ENCODE assay signal across 8 cellular contexts in the genomic region with DNA sequence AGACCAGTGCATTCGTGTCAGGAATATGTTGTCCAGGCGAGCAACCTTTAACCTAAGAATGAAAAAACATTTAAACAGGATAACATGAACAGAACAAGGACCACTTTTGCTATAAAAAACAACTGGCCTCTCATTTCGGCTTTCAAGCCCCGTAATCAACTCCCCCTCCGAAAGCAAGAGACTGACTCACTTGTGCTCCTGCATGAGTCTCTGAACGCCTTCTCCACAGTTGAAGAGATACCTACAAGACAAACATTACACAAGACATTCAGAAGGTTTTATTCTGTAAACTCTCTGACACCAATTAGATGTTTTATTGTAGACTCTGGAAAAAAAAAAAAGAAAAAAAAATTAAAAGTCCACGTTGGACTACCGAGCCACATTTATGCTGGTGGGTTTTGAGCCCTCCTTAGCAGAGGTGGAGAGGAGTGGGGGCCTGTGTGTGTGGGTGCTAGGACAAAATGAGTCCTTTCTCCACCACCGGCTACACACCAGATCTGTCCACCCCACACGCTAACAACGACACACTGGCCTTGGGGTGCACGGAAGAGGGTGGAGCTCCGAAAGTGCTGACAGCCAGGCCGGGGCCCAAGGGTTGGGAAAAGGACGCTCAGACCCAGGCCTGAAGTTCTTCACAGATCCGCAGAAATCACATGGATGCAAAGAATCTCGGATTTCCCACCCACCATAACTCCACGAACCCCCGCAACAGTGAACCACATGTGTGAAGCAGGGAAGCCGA. TPM values are rescaled to one million over a fixed set of nuclear protein-coding genes. Genes with fewer than 3 reads are reported as not detected.
A peak's percentile ranks its signal among the peaks of the same experiment; 100 is the strongest.
DNase-seq lines count a peak whose midpoint lies in the region; ATAC-seq and TF ChIP-seq lines count a peak whose summit lies in the region.

No MANE protein-coding gene starts in this region.

- no peaks in the 10 kb centered on the region for H4K20me1 ChIP-seq in neural cell (ENCODE audit: insufficient read depth)

- POLR2A ChIA-PET in RWPE1 (lab: Yijun Ruan, JAX; ENCODE audit: low non-redundant PET), result no interaction called here

- peak overlapping the region; percentile 94 for H3K4me2 ChIP-seq in neural cell (ENCODE audit: low read length)

- no peaks in the 10 kb centered on the region for H3F3A ChIP-seq in neural cell (ENCODE audit: insufficient read depth, low read length, poor library complexity, severe bottlenecking)

- CTCF ChIA-PET in RWPE1 (lab: Yijun Ruan, JAX), result no interaction called here

- H3K36me3 ChIP-seq in neural cell (ENCODE audit: insufficient read depth, low read length), result no peaks in the 10 kb centered on the region

- no peaks in the 10 kb centered on the region for H3K9me2 ChIP-seq in neural cell (ENCODE audit: insufficient read depth, low read length)

- no peak for TF ChIP-seq POLR2A in erythroblast (IDR thresholded peaks at IDR 0.05; ENCODE audit: low read length)

- no peak for TF ChIP-seq RAD21 in neural cell (conservative IDR thresholded peaks at IDR 0.05)

- intact Hi-C loops in head of caudate nucleus (cut with DNase I), result no loop called here

- H3K9me3 ChIP-seq in neural cell (ENCODE audit: low read length), result no peaks in the 10 kb centered on the region

- TF ChIP-seq CTCF in RWPE1 (conservative IDR thresholded peaks at IDR 0.05; ENCODE audit: low read depth) (no peak), neural cell (IDR thresholded peaks at IDR 0.05; ENCODE audit: poor library complexity, severe bottlenecking) (no peak)

- peak; percentile 2 for ATAC-seq in GM18519 (IDR thresholded peaks at IDR 0.05; ENCODE audit: low FRiP score, unreplicated experiment)
- peak; percentile 6 for ATAC-seq in HG02759 (IDR thresholded peaks at IDR 0.05; ENCODE audit: unreplicated experiment)
- ATAC-seq in HG02970 (IDR thresholded peaks at IDR 0.05; ENCODE audit: low FRiP score, unreplicated experiment), result no peak

- H3K27ac ChIP-seq in RWPE1 (peak overlapping the region; percentile 92), neural cell (ENCODE audit: low read length) (no peak overlapping the region)

- H3K79me2 ChIP-seq in neural cell (replicated peaks; ENCODE audit: insufficient read depth, low read length), result no peaks in the 10 kb centered on the region

- H3K9ac ChIP-seq in neural cell (ENCODE audit: low read length), result peak overlapping the region; percentile 66

- H3K4me3 ChIP-seq in neural cell (ENCODE audit: low read length), result peak overlapping the region; percentile 98

- no peaks in the 10 kb centered on the region for H3K27me3 ChIP-seq in neural cell (ENCODE audit: insufficient read depth, low read depth, low read length)

- TF ChIP-seq EP300 in neural cell (conservative IDR thresholded peaks at IDR 0.05; ENCODE audit: poor library complexity, severe bottlenecking), result no peak

- DNase-seq in RWPE1 (ENCODE audit: low spot score) (peak; percentile 8), erythroblast (lab: John Stamatoyannopoulos, UW) (peak; percentile 76 to 77), head of caudate nucleus (no peak), globus pallidus (ENCODE audit: low spot score) (no peak)

- H2AFZ ChIP-seq in neural cell (ENCODE audit: low read depth, low read length), result peak overlapping the region; percentile 57

TF ChIP-seq in neural cell, 6 proteins besides CTCF, POLR2A, EP300 and RAD21:
- TF ChIP-seq, protein P1, sequence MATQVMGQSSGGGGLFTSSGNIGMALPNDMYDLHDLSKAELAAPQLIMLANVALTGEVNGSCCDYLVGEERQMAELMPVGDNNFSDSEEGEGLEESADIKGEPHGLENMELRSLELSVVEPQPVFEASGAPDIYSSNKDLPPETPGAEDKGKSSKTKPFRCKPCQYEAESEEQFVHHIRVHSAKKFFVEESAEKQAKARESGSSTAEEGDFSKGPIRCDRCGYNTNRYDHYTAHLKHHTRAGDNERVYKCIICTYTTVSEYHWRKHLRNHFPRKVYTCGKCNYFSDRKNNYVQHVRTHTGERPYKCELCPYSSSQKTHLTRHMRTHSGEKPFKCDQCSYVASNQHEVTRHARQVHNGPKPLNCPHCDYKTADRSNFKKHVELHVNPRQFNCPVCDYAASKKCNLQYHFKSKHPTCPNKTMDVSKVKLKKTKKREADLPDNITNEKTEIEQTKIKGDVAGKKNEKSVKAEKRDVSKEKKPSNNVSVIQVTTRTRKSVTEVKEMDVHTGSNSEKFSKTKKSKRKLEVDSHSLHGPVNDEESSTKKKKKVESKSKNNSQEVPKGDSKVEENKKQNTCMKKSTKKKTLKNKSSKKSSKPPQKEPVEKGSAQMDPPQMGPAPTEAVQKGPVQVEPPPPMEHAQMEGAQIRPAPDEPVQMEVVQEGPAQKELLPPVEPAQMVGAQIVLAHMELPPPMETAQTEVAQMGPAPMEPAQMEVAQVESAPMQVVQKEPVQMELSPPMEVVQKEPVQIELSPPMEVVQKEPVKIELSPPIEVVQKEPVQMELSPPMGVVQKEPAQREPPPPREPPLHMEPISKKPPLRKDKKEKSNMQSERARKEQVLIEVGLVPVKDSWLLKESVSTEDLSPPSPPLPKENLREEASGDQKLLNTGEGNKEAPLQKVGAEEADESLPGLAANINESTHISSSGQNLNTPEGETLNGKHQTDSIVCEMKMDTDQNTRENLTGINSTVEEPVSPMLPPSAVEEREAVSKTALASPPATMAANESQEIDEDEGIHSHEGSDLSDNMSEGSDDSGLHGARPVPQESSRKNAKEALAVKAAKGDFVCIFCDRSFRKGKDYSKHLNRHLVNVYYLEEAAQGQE (IDR thresholded peaks at IDR 0.05; ENCODE audit: borderline replicate concordance), result no peak
- no peak for TF ChIP-seq SMC3 (conservative IDR thresholded peaks at IDR 0.05; ENCODE audit: poor library complexity)
- TF ChIP-seq MXI1 (conservative IDR thresholded peaks at IDR 0.05; ENCODE audit: poor library complexity, severe bottlenecking), result no peak
- TF ChIP-seq EZH2 (IDR thresholded peaks at IDR 0.05; ENCODE audit: borderline replicate concordance, insufficient read depth, low read length, poor library complexity, severe bottlenecking), result no peak
- no peak for TF ChIP-seq TAF1 (IDR thresholded peaks at IDR 0.05; ENCODE audit: low read depth)
- no peak for TF ChIP-seq POLR2AphosphoS5 (IDR thresholded peaks at IDR 0.05)
TF ChIP-seq in neural cell: peak in this region for 0.

RNA-seq across cellular contexts. Expression of a gene that starts 0.8 kb away (rescaled TPM):
- 34.6 and 41.9 TPM in 2 replicates for polyA plus RNA-seq in neural cell
- polyA minus RNA-seq in neural cell, result 33.4 and 36.3 TPM in 2 replicates

Comparison
In these comparisons a context has a peak if more than half of its experiments do, and no peak if none do; other contexts are left out.
1. DNase-seq: peak in RWPE1 (single experiment) and erythroblast (2 of 2); none in head of caudate nucleus (0 of 42) and globus pallidus (single experiment).